Comparison of ENCODE assay signal across 8 cellular contexts in genomic region chr12:14364583-14365271, GRCh38. TPM values are rescaled to one million over a fixed set of nuclear protein-coding genes. Genes with fewer than 3 reads are reported as not detected.
A peak's percentile ranks its signal among the peaks of the same experiment; 100 is the strongest.
DNase-seq lines count a peak whose midpoint lies in the region; ATAC-seq and TF ChIP-seq lines count a peak whose summit lies in the region.

No MANE protein-coding gene starts in this region.

- CTCF ChIA-PET in Caco-2 (lab: Charles Lee) (interaction anchor here (0.9 to 1.9 kb wide), 12 partner anchors 19 to 198 kb away, joined by 3 to 18 read pairs (median 4); no protein-coding TSS in a partner anchor), RWPE1 (lab: Yijun Ruan, JAX) (interaction anchor here (0.8 kb wide), 1 partner anchor 127 kb away, joined by 3 read pairs; no protein-coding TSS in a partner anchor)

- peaks cover 11% of the 10 kb centered on the region for H3K4me1 ChIP-seq in Caco-2
- no peaks in the 10 kb centered on the region for H3K4me1 ChIP-seq in prostate gland (replicated peaks)

- H3K4me3 ChIP-seq in Caco-2 (ENCODE audit: low read depth, low read length): peak overlapping the region; percentile 76
- peak overlapping the region; percentile 66 for H3K4me3 ChIP-seq in epithelial cell of proximal tubule (ENCODE audit: low read depth, low read length)
- peak overlapping the region; percentile 66 to 73 for H3K4me3 ChIP-seq in prostate gland

- intact Hi-C loops in Caco-2 (cut with micrococcal nuclease; ENCODE audit: unreplicated experiment) (loop anchor here (1.0 to 5.0 kb wide), 7 partner anchors 21 to 178 kb away; no protein-coding TSS in a partner anchor), prostate gland (cut with DNase I) (loop anchor here (2.0 to 5.0 kb wide), 2 partner anchors 108 to 203 kb away; partner anchors contain the start of gene PLBD1)

- POLR2A ChIA-PET in Caco-2 (lab: Charles Lee) (interaction anchor here (0.5 to 1.9 kb wide), 14 partner anchors 10 to 179 kb away, joined by 3 to 50 read pairs (median 4); no protein-coding TSS in a partner anchor), RWPE1 (lab: Yijun Ruan, JAX; ENCODE audit: low non-redundant PET) (interaction anchor here (0.5 to 1.9 kb wide), 2 partner anchors 91 to 130 kb away, joined by 3 to 9 read pairs; no protein-coding TSS in a partner anchor)

- peaks cover 15% of the 10 kb centered on the region for H3K9me3 Mint-ChIP-seq in Caco-2 (ENCODE audit: unreplicated experiment)

- H3K4me1 Mint-ChIP-seq in Caco-2 (ENCODE audit: low read depth, unreplicated experiment): peaks cover 22% of the 10 kb centered on the region

- peak overlapping the region; percentile 73 for H3K4me3 Mint-ChIP-seq in Caco-2 (ENCODE audit: unreplicated experiment)

- peak overlapping the region; percentile 96 for H3K27ac ChIP-seq in RWPE1
- H3K27ac ChIP-seq in prostate gland: peak overlapping the region; percentile 96 to 97

- TF ChIP-seq POLR2A in prostate gland (IDR thresholded peaks at IDR 0.05): no peak

- peaks cover 25% of the 10 kb centered on the region for H3K36me3 Mint-ChIP-seq in Caco-2 (ENCODE audit: insufficient read depth, unreplicated experiment)

- DNase-seq in Caco-2 (no peak), RWPE1 (ENCODE audit: low spot score) (no peak), epithelial cell of proximal tubule (ENCODE audit: low read depth) (no peak), prostate gland (ENCODE audit: low spot score) (no peak), NCI-H146 treated with DMSO at 0.1 percent for 48 hours (lab: John Stamatoyannopoulos, UW; ENCODE audit: unreplicated experiment) (no peak), SIG-M5 (lab: John Stamatoyannopoulos, UW) (no peak), retina (no peak)

- H3K27me3 ChIP-seq in Caco-2 (replicated peaks; ENCODE audit: control insufficient read depth, insufficient read depth, low read length) (no peaks in the 10 kb centered on the region), prostate gland (replicated peaks; ENCODE audit: insufficient read depth) (no peaks in the 10 kb centered on the region)

- no peak for TF ChIP-seq CTCF in Caco-2 (IDR thresholded peaks at IDR 0.05; ENCODE audit: insufficient read depth in 1 of 2, low read depth in 1 of 2, low read length in 1 of 2, severe bottlenecking in 1 of 2, unreplicated experiment in 1 of 2)
- no peak for TF ChIP-seq CTCF in RWPE1 (conservative IDR thresholded peaks at IDR 0.05; ENCODE audit: low read depth)
- no peak for TF ChIP-seq CTCF in epithelial cell of proximal tubule (conservative IDR thresholded peaks at IDR 0.05; ENCODE audit: low read depth, low read length)
- TF ChIP-seq CTCF in prostate gland (IDR thresholded peaks at IDR 0.05): no peak

- H3K27ac Mint-ChIP-seq in Caco-2 (ENCODE audit: unreplicated experiment): peak overlapping the region; percentile 69

- peaks cover 10% of the 10 kb centered on the region; the same call in 1 of the 2 replicates for H3K9me3 ChIP-seq in Caco-2
- H3K9me3 ChIP-seq in prostate gland: no peaks in the 10 kb centered on the region

- BruUV-seq in Caco-2 (replicated peaks; lab: Mats Ljungman, UMichigan): TSS peak; percentile 53

- no peaks in the 10 kb centered on the region for H3K36me3 ChIP-seq in Caco-2 (ENCODE audit: control insufficient read depth, insufficient read depth, low read length)
- no peaks in the 10 kb centered on the region for H3K36me3 ChIP-seq in prostate gland

- WGBS in prostate gland: 94% methylated on average over 8 of the region's 8 CpGs

- no peak for ATAC-seq in GM21390 (IDR thresholded peaks at IDR 0.05; ENCODE audit: unreplicated experiment)

- H3K27me3 Mint-ChIP-seq in Caco-2 (ENCODE audit: insufficient read depth, unreplicated experiment): no peaks in the 10 kb centered on the region

RNA-seq across cellular contexts. Expression of gene ATF7IP, which starts 0.8 kb away (rescaled TPM):
- total RNA-seq in Caco-2 (2022): 98.3 and 107 TPM in 2 replicates
- total RNA-seq in epithelial cell of proximal tubule: 11.9 and 21.3 TPM in 2 replicates
- total RNA-seq in prostate gland: 10 to 100 TPM; 47.1 to 49.9 TPM
